ENCODE assay signal across 1 cellular context in the genomic region with DNA sequence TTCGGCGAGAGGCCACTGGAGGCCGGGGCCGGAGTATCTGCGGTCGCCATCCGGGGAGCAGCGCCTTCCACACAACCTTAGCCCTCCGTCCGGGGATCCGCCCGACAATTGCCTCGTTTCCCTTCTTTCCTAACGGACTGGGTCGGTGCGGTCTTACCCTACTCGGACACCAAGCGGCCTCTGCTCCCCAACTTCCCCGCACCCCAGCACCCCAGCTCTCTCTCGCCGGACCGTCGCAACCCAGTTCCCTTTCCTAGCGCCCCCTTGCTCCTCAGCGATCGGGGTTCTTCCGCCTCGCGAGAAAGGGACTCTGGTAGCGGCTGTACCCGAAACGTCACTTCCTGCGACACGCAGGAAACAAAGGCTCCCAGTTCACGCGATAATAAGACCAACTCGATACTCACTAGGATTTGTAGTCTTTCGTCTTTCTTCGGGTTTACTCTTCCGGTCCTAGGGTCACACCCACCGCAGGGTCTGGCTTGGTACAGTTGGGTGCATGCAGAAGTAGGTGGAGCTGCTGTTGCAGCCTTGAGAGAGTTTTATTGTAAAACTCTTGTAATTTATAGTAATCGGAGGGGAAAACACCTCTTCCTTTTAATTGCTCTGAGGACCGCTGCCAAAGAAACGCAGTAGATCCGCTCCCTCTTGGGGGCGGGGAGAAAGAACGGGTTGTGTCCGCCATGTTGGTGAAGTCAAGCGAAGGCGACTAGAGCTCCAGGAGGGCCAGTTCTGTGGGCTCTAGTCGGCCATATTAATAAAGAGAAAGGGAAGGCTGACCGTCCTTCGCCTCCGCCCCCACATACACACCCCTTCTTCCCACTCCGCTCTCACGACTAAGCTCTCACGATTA.
TF ChIP-seq lines count a peak whose summit lies in the region.

A gene (plus strand): TSS at position 741 of the 850 bp plus-strand sequence. CDS start 209 bp downstream, outside the sequence.
A gene with protein sequence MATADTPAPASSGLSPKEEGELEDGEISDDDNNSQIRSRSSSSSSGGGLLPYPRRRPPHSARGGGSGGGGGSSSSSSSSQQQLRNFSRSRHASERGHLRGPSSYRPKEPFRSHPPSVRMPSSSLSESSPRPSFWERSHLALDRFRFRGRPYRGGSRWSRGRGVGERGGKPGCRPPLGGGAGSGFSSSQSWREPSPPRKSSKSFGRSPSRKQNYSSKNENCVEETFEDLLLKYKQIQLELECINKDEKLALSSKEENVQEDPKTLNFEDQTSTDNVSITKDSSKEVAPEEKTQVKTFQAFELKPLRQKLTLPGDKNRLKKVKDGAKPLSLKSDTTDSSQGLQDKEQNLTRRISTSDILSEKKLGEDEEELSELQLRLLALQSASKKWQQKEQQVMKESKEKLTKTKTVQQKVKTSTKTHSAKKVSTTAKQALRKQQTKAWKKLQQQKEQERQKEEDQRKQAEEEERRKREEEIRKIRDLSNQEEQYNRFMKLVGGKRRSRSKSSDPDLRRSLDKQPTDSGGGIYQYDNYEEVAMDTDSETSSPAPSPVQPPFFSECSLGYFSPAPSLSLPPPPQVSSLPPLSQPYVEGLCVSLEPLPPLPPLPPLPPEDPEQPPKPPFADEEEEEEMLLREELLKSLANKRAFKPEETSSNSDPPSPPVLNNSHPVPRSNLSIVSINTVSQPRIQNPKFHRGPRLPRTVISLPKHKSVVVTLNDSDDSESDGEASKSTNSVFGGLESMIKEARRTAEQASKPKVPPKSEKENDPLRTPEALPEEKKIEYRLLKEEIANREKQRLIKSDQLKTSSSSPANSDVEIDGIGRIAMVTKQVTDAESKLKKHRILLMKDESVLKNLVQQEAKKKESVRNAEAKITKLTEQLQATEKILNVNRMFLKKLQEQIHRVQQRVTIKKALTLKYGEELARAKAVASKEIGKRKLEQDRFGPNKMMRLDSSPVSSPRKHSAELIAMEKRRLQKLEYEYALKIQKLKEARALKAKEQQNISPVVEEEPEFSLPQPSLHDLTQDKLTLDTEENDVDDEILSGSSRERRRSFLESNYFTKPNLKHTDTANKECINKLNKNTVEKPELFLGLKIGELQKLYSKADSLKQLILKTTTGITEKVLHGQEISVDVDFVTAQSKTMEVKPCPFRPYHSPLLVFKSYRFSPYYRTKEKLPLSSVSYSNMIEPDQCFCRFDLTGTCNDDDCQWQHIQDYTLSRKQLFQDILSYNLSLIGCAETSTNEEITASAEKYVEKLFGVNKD (N-terminal part only) (minus strand): TSS at position 288 of the 850 bp plus-strand sequence. CDS start 238 bp downstream, at position 50.

TF ChIP-seq in K562, 482 proteins besides CTCF, POLR2A, EP300 and RAD21 (continued from another document and continues in another):
- TF ChIP-seq, protein P1, sequence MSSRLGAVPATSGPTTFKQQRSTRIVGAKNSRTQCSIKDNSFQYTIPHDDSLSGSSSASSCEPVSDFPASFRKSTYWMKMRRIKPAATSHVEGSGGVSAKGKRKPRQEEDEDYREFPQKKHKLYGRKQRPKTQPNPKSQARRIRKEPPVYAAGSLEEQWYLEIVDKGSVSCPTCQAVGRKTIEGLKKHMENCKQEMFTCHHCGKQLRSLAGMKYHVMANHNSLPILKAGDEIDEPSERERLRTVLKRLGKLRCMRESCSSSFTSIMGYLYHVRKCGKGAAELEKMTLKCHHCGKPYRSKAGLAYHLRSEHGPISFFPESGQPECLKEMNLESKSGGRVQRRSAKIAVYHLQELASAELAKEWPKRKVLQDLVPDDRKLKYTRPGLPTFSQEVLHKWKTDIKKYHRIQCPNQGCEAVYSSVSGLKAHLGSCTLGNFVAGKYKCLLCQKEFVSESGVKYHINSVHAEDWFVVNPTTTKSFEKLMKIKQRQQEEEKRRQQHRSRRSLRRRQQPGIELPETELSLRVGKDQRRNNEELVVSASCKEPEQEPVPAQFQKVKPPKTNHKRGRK (tag; IDR thresholded peaks at IDR 0.05), result no peak
- peak; percentile 80 for TF ChIP-seq PHF8 (IDR thresholded peaks at IDR 0.05; ENCODE audit: borderline replicate concordance, low read length)
- peak; percentile 19 for TF ChIP-seq HDAC3 (IDR thresholded peaks at IDR 0.05; ENCODE audit: borderline replicate concordance, partially characterized antibody)
- TF ChIP-seq XRCC5 (IDR thresholded peaks at IDR 0.05; ENCODE audit: low read depth, low read length), result peak; percentile 34
- TF ChIP-seq DIDO1 (tag; IDR thresholded peaks at IDR 0.05; ENCODE audit: low read depth), result peak; percentile 68
- TF ChIP-seq, protein P2, sequence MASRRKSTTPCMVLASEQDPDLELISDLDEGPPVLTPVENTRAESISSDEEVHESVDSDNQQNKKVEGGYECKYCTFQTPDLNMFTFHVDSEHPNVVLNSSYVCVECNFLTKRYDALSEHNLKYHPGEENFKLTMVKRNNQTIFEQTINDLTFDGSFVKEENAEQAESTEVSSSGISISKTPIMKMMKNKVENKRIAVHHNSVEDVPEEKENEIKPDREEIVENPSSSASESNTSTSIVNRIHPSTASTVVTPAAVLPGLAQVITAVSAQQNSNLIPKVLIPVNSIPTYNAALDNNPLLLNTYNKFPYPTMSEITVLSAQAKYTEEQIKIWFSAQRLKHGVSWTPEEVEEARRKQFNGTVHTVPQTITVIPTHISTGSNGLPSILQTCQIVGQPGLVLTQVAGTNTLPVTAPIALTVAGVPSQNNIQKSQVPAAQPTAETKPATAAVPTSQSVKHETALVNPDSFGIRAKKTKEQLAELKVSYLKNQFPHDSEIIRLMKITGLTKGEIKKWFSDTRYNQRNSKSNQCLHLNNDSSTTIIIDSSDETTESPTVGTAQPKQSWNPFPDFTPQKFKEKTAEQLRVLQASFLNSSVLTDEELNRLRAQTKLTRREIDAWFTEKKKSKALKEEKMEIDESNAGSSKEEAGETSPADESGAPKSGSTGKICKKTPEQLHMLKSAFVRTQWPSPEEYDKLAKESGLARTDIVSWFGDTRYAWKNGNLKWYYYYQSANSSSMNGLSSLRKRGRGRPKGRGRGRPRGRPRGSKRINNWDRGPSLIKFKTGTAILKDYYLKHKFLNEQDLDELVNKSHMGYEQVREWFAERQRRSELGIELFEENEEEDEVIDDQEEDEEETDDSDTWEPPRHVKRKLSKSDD (conservative IDR thresholded peaks at IDR 0.05; ENCODE audit: low read length), result 0 out of 2 replicates have a peak, but pooled peaks have one; percentile 2
- TF ChIP-seq, protein P3, sequence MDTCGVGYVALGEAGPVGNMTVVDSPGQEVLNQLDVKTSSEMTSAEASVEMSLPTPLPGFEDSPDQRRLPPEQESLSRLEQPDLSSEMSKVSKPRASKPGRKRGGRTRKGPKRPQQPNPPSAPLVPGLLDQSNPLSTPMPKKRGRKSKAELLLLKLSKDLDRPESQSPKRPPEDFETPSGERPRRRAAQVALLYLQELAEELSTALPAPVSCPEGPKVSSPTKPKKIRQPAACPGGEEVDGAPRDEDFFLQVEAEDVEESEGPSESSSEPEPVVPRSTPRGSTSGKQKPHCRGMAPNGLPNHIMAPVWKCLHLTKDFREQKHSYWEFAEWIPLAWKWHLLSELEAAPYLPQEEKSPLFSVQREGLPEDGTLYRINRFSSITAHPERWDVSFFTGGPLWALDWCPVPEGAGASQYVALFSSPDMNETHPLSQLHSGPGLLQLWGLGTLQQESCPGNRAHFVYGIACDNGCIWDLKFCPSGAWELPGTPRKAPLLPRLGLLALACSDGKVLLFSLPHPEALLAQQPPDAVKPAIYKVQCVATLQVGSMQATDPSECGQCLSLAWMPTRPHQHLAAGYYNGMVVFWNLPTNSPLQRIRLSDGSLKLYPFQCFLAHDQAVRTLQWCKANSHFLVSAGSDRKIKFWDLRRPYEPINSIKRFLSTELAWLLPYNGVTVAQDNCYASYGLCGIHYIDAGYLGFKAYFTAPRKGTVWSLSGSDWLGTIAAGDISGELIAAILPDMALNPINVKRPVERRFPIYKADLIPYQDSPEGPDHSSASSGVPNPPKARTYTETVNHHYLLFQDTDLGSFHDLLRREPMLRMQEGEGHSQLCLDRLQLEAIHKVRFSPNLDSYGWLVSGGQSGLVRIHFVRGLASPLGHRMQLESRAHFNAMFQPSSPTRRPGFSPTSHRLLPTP (IDR thresholded peaks at IDR 0.05; ENCODE audit: borderline replicate concordance, extremely low read depth, insufficient read length), result no peak
- TF ChIP-seq, protein P4, sequence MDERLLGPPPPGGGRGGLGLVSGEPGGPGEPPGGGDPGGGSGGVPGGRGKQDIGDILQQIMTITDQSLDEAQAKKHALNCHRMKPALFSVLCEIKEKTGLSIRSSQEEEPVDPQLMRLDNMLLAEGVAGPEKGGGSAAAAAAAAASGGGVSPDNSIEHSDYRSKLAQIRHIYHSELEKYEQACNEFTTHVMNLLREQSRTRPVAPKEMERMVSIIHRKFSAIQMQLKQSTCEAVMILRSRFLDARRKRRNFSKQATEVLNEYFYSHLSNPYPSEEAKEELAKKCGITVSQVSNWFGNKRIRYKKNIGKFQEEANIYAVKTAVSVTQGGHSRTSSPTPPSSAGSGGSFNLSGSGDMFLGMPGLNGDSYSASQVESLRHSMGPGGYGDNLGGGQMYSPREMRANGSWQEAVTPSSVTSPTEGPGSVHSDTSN (CRISPR knock-in tag; IDR thresholded peaks at IDR 0.05; ENCODE audit: low read depth), result no peak
- TF ChIP-seq, protein P4 (tag; conservative IDR thresholded peaks at IDR 0.05; ENCODE audit: low read depth), result no peak
- TF ChIP-seq NR2C1 (IDR thresholded peaks at IDR 0.05), result peak; percentile 90
- TF ChIP-seq NR2C1 (tag; IDR thresholded peaks at IDR 0.05), result peak; percentile 91
- 0 out of 2 replicates have a peak, but pooled peaks have one; percentile 9 for TF ChIP-seq SOX6 (IDR thresholded peaks at IDR 0.05)
- TF ChIP-seq, protein P5, sequence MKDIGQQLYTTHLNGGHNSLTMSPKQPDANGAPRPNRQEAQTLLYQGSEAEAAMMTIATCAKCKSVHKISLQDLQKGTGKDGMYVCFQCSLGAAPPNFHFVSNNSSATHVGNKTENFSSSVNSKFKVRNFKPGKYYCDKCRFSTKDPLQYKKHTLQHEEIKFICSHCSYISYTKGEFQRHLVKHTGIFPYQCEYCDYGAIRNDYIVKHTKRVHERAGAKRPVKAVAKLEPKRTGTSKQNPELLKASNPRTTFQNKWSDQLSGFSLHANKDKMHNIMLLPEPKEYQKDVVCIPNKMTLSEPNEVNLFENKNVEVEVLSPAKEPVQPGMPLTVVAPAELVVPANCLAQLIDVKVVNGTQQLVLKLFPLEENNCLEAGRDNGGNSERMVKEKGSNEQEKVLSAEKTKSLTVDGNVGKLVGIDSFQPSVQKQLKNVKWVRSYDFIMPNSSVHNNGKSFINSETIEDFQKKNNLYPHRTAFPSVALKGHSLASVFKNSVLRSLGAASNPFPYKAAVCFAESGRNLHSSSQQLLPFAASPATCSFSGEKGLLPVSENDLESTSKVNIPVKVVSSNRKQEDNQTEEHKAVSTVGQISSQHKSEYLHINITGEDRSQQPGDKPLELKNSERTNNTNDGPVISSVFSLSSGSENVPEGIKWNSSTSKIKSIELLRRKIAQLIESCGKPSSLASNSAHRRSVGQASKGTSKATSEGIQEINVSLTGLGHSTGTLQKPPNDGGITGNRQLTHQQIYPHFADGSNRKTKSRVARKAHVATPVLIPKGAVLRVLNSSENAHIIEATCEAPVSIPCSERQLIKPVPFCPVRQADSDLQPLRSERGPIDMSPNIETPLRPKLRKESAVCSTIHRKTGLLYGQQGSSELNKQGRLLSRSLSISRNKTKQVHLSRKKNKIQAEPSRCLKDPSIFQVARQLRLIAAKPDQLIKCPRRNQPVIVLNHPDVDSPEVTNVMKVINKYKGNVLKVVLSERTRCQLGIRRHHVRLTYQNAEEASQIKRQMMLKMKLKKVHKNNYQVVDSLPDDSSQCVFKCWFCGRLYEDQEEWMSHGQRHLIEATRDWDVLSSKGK (CRISPR knock-in tag; IDR thresholded peaks at IDR 0.05), result no peak
- TF ChIP-seq BRF1 (IDR thresholded peaks at IDR 0.05; ENCODE audit: borderline replicate concordance, extremely low read depth, insufficient read length), result no peak
- peak; percentile 42; the same call in 1 of the 2 replicates for TF ChIP-seq FOSL1 (tag; conservative IDR thresholded peaks at IDR 0.05)
- TF ChIP-seq, protein P6, sequence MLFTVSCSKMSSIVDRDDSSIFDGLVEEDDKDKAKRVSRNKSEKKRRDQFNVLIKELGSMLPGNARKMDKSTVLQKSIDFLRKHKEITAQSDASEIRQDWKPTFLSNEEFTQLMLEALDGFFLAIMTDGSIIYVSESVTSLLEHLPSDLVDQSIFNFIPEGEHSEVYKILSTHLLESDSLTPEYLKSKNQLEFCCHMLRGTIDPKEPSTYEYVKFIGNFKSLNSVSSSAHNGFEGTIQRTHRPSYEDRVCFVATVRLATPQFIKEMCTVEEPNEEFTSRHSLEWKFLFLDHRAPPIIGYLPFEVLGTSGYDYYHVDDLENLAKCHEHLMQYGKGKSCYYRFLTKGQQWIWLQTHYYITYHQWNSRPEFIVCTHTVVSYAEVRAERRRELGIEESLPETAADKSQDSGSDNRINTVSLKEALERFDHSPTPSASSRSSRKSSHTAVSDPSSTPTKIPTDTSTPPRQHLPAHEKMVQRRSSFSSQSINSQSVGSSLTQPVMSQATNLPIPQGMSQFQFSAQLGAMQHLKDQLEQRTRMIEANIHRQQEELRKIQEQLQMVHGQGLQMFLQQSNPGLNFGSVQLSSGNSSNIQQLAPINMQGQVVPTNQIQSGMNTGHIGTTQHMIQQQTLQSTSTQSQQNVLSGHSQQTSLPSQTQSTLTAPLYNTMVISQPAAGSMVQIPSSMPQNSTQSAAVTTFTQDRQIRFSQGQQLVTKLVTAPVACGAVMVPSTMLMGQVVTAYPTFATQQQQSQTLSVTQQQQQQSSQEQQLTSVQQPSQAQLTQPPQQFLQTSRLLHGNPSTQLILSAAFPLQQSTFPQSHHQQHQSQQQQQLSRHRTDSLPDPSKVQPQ (CRISPR knock-in tag; IDR thresholded peaks at IDR 0.05; ENCODE audit: borderline replicate concordance), result no peak
- no peak for TF ChIP-seq ZNF780A (CRISPR knock-in tag; IDR thresholded peaks at IDR 0.05)
- TF ChIP-seq LARP7 (IDR thresholded peaks at IDR 0.05), result 0 out of 2 replicates have a peak, but pooled peaks have one; percentile 36
- no peak for TF ChIP-seq DACH1 (IDR thresholded peaks at IDR 0.05; ENCODE audit: partially characterized antibody)
- TF ChIP-seq ADNP (tag; IDR thresholded peaks at IDR 0.05), result no peak
- TF ChIP-seq, protein P7, sequence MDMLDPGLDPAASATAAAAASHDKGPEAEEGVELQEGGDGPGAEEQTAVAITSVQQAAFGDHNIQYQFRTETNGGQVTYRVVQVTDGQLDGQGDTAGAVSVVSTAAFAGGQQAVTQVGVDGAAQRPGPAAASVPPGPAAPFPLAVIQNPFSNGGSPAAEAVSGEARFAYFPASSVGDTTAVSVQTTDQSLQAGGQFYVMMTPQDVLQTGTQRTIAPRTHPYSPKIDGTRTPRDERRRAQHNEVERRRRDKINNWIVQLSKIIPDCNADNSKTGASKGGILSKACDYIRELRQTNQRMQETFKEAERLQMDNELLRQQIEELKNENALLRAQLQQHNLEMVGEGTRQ (CRISPR knock-in tag; IDR thresholded peaks at IDR 0.05), result no peak
- TF ChIP-seq, protein P8, sequence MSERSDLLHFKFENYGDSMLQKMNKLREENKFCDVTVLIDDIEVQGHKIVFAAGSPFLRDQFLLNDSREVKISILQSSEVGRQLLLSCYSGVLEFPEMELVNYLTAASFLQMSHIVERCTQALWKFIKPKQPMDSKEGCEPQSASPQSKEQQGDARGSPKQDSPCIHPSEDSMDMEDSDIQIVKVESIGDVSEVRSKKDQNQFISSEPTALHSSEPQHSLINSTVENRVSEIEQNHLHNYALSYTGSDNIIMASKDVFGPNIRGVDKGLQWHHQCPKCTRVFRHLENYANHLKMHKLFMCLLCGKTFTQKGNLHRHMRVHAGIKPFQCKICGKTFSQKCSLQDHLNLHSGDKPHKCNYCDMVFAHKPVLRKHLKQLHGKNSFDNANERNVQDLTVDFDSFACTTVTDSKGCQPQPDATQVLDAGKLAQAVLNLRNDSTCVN (CRISPR knock-in tag; IDR thresholded peaks at IDR 0.05), result no peak
- TF ChIP-seq HIVEP1 (CRISPR knock-in tag; IDR thresholded peaks at IDR 0.05), result no peak
- TF ChIP-seq ZNF589 (CRISPR knock-in tag; IDR thresholded peaks at IDR 0.05; ENCODE audit: low read depth), result no peak
